ENCODE assay signal across 17 cellular contexts in genomic region chr12:113477171-113477841, GRCh38. TPM values are rescaled to one million over a fixed set of nuclear protein-coding genes. Genes with fewer than 3 reads are reported as not detected.
DNase-seq lines count a peak whose midpoint lies in the region; ATAC-seq and TF ChIP-seq lines count a peak whose summit lies in the region.
"Had no signal": no experiment of that assay in that cellular context is flagged by ENCODE, and none has a peak within 500 bp of the region (broad histone marks: within the 10 kb centered on the region; RNA-seq: fewer than 3 reads in every experiment).

No MANE protein-coding gene starts in this region.

- H3K27ac Mint-ChIP-seq in GM23338 (no peak overlapping the region), type B pancreatic cell (no peak overlapping the region)
- peak overlapping the region; percentile 58 for H3K27ac Mint-ChIP-seq in activated T-helper 1 cell treated with anti-CD3 and anti-CD28 coated beads, Interleukin-12 subunit alpha, Interleukin-12 subunit beta, Interleukin-2, Interleukin-4 antibody, amounts not matched to agents 30 ng/mL and 10 ng/mL and 1 ng/mL, durations not matched to agents 14 hours and 24 hours and 36 hours

- H3K4me1 Mint-ChIP-seq in GM23338, result peaks cover 71% of the 10 kb centered on the region
- peaks cover 11% of the 10 kb centered on the region for H3K4me1 Mint-ChIP-seq in activated T-helper 1 cell treated with anti-CD3 and anti-CD28 coated beads, Interleukin-12 subunit alpha, Interleukin-12 subunit beta, Interleukin-2, Interleukin-4 antibody, amounts not matched to agents 30 ng/mL and 10 ng/mL and 1 ng/mL, durations not matched to agents 14 hours and 24 hours and 36 hours (ENCODE audit: low read depth)
- no peaks in the 10 kb centered on the region for H3K4me1 Mint-ChIP-seq in type B pancreatic cell (ENCODE audit: unreplicated experiment)

- H3K4me3 Mint-ChIP-seq in GM23338 (peak overlapping the region; percentile 40; the same call in 2 of the 3 replicates), type B pancreatic cell (no peak overlapping the region)
- H3K4me3 Mint-ChIP-seq in activated T-helper 1 cell treated with anti-CD3 and anti-CD28 coated beads, Interleukin-12 subunit alpha, Interleukin-12 subunit beta, Interleukin-2, Interleukin-4 antibody, amounts not matched to agents 30 ng/mL and 10 ng/mL and 1 ng/mL, durations not matched to agents 14 hours and 24 hours and 36 hours, result no peak overlapping the region

- H3K9me2 ChIP-seq in GM23338 (ENCODE audit: insufficient read depth) (no peaks in the 10 kb centered on the region), MM.1S (replicated peaks; ENCODE audit: insufficient read depth, low read length) (no peaks in the 10 kb centered on the region)

- H3K27ac ChIP-seq in GM23338 (ENCODE audit: low read depth) (no peak overlapping the region), iPS-20b (ENCODE audit: low read length) (no peak overlapping the region), MM.1S (ENCODE audit: low read length) (no peak overlapping the region)
- H3K27ac ChIP-seq: C4-2B had no signal

- H3K4me1 ChIP-seq in GM23338 (ENCODE audit: insufficient read depth) (peaks cover 63% of the 10 kb centered on the region), iPS-20b (ENCODE audit: insufficient read depth, low read length) (peaks cover 30% of the 10 kb centered on the region), MM.1S (ENCODE audit: low read length) (no peaks in the 10 kb centered on the region)

- H3K4me2 ChIP-seq in GM23338 (peak overlapping the region; percentile 89), MM.1S (ENCODE audit: low read depth, low read length) (no peak overlapping the region)

- H4K20me1 ChIP-seq in GM23338 (replicated peaks; ENCODE audit: insufficient read depth), result peaks cover 15% of the 10 kb centered on the region
- no peaks in the 10 kb centered on the region for H4K20me1 ChIP-seq in MM.1S (ENCODE audit: insufficient read depth, low read length)

- TF ChIP-seq CTCF in GM23338 (conservative IDR thresholded peaks at IDR 0.05; ENCODE audit: low read depth in 2 of 2) (no peak), MM.1S (IDR thresholded peaks at IDR 0.05; ENCODE audit: low read length) (no peak), type B pancreatic cell (conservative IDR thresholded peaks at IDR 0.05) (no peak)

- H3F3A ChIP-seq in GM23338 (replicated peaks; ENCODE audit: low read depth), result peaks cover 47% of the 10 kb centered on the region
- H3F3A ChIP-seq in MM.1S (ENCODE audit: insufficient read depth, low read length), result no peaks in the 10 kb centered on the region

- H3K79me2 ChIP-seq in GM23338 (replicated peaks; ENCODE audit: insufficient read depth), result no peaks in the 10 kb centered on the region
- H3K79me2 ChIP-seq in MM.1S (ENCODE audit: low read length), result no peaks in the 10 kb centered on the region

- peak; percentile 15 for ATAC-seq in GM23338
- ATAC-seq: Right ventricle myocardium inferior had no signal

- H3K36me3 Mint-ChIP-seq in GM23338 (ENCODE audit: low read depth) (no peaks in the 10 kb centered on the region), type B pancreatic cell (no peaks in the 10 kb centered on the region)
- peaks cover 7% of the 10 kb centered on the region for H3K36me3 Mint-ChIP-seq in activated T-helper 1 cell treated with anti-CD3 and anti-CD28 coated beads, Interleukin-12 subunit alpha, Interleukin-12 subunit beta, Interleukin-2, Interleukin-4 antibody, amounts not matched to agents 30 ng/mL and 10 ng/mL and 1 ng/mL, durations not matched to agents 14 hours and 24 hours and 36 hours (ENCODE audit: low read depth)

- H3K36me3 ChIP-seq in GM23338 (ENCODE audit: insufficient read depth), result no peaks in the 10 kb centered on the region; the same call in 1 of the 2 replicates
- no peaks in the 10 kb centered on the region for H3K36me3 ChIP-seq in iPS-20b (ENCODE audit: insufficient read depth, low read depth, low read length)
- no peaks in the 10 kb centered on the region for H3K36me3 ChIP-seq in MM.1S (replicated peaks; ENCODE audit: insufficient read depth, low read length)

- H3K27me3 ChIP-seq in GM23338 (ENCODE audit: insufficient read depth) (peaks cover 97% of the 10 kb centered on the region), iPS-20b (ENCODE audit: insufficient read depth, low read length) (peaks cover 98% of the 10 kb centered on the region), MM.1S (replicated peaks; ENCODE audit: insufficient read depth, low read length) (peaks cover 30% of the 10 kb centered on the region)

- no peak overlapping the region for H3K9ac ChIP-seq in iPS-20b (ENCODE audit: low read depth, low read length)
- no peak overlapping the region for H3K9ac ChIP-seq in MM.1S (ENCODE audit: low read length)

- peak; percentile 61 for DNase-seq in 8988T
- peak; percentile 76 for DNase-seq in GM23338 (ENCODE audit: low spot score)
- DNase-seq in activated T-helper 1 cell treated with anti-CD3 and anti-CD28 coated beads, Interleukin-12 subunit alpha, Interleukin-12 subunit beta, Interleukin-2, Interleukin-4 antibody, amounts not matched to agents 30 ng/mL and 10 ng/mL and 1 ng/mL, durations not matched to agents 14 hours and 24 hours and 36 hours (ENCODE audit: low spot score), result no peak
- no peak for DNase-seq in MM.1S
- no peak for DNase-seq in GOT3 (lab: John Stamatoyannopoulos, UW)
- DNase-seq in type B pancreatic cell (ENCODE audit: extremely low spot score, unreplicated experiment), result no peak
- DNase-seq: DND-41, KG1, NCI-H1048, NCI-H1436 treated with DMSO at 0.1 percent for 48 hours, NCI-H2081, NCI-H510A, NCI-H774 had no signal

- H3K4me3 ChIP-seq in GM23338, result peak overlapping the region; percentile 58
- peak overlapping the region; percentile 62; the same call in 1 of the 2 replicates for H3K4me3 ChIP-seq in iPS-20b (ENCODE audit: low read length)
- no peak overlapping the region for H3K4me3 ChIP-seq in MM.1S (ENCODE audit: low read length)

- intact Hi-C loops in activated T-helper 1 cell treated with anti-CD3 and anti-CD28 coated beads, Interleukin-12 subunit alpha, Interleukin-12 subunit beta, Interleukin-2, Interleukin-4 antibody, amounts not matched to agents 30 ng/mL and 10 ng/mL and 1 ng/mL, durations not matched to agents 14 hours and 24 hours and 36 hours (cut with micrococcal nuclease), result loop anchor here (5.0 kb wide), 1 partner anchor 930 kb away; the partner anchor contains the start of gene TBX5

- peaks cover 93% of the 10 kb centered on the region for H3K27me3 Mint-ChIP-seq in GM23338 (ENCODE audit: insufficient read depth, low read depth, poor library complexity)
- peaks cover 76% of the 10 kb centered on the region for H3K27me3 Mint-ChIP-seq in activated T-helper 1 cell treated with anti-CD3 and anti-CD28 coated beads, Interleukin-12 subunit alpha, Interleukin-12 subunit beta, Interleukin-2, Interleukin-4 antibody, amounts not matched to agents 30 ng/mL and 10 ng/mL and 1 ng/mL, durations not matched to agents 14 hours and 24 hours and 36 hours (ENCODE audit: insufficient read depth)
- peaks cover 93% of the 10 kb centered on the region for H3K27me3 Mint-ChIP-seq in type B pancreatic cell

- H3K9me3 ChIP-seq in iPS-20b (ENCODE audit: insufficient read depth, low read depth, low read length) (peaks cover 5% of the 10 kb centered on the region; the same call in 1 of the 2 replicates), MM.1S (replicated peaks; ENCODE audit: insufficient read depth, low read length) (no peaks in the 10 kb centered on the region)

- H3K9me3 Mint-ChIP-seq in GM23338 (peaks cover 2% of the 10 kb centered on the region; the same call in 2 of the 3 replicates), type B pancreatic cell (no peaks in the 10 kb centered on the region)
- no peaks in the 10 kb centered on the region for H3K9me3 Mint-ChIP-seq in activated T-helper 1 cell treated with anti-CD3 and anti-CD28 coated beads, Interleukin-12 subunit alpha, Interleukin-12 subunit beta, Interleukin-2, Interleukin-4 antibody, amounts not matched to agents 30 ng/mL and 10 ng/mL and 1 ng/mL, durations not matched to agents 14 hours and 24 hours and 36 hours

- no peak overlapping the region for H2AFZ ChIP-seq in GM23338
- no peak overlapping the region for H2AFZ ChIP-seq in MM.1S (ENCODE audit: low read length)

TF ChIP-seq in GM23338, 12 proteins besides CTCF, POLR2A, EP300 and RAD21:
- no peak for TF ChIP-seq POLR2AphosphoS5 (IDR thresholded peaks at IDR 0.05; ENCODE audit: low read depth)
- TF ChIP-seq EZH2 (IDR thresholded peaks at IDR 0.05; ENCODE audit: low read depth, unreplicated experiment), result peak; percentile 74

RNA-seq across cellular contexts. Expression of gene LHX5, which starts 5.6 kb away (rescaled TPM):
- not detected in 2 replicates for total RNA-seq in GM23338 (2014; rRNA removed; shearing (Covaris generic))
- polyA plus RNA-seq in GM23338 (2016; fragmentation: Nextera tagmentation; extraction: Ambion mirVana), result 0.16 and 0.18 TPM in 2 replicates
- not detected in 2 replicates for total RNA-seq in activated T-helper 1 cell treated with anti-CD3 and anti-CD28 coated beads, Interleukin-12 subunit alpha, Interleukin-12 subunit beta, Interleukin-2, Interleukin-4 antibody, amounts not matched to agents 30 ng/mL and 10 ng/mL and 1 ng/mL, durations not matched to agents 14 hours and 24 hours and 36 hours
- 0.12 TPM in 1 of 2 replicates, not detected in the other for total RNA-seq in type B pancreatic cell (ENCODE audit: low replicate concordance)
- total RNA-seq: A673, Right ventricle myocardium inferior had no signal

RNA-seq across cellular contexts. Expression of gene SDSL, which starts 55.1 kb away (rescaled TPM):
- total RNA-seq in GM23338 (2014; rRNA removed; shearing (Covaris generic)), result not detected in 2 replicates
- 0.45 TPM in 1 of 2 replicates, not detected in the other for polyA plus RNA-seq in GM23338 (2016; fragmentation: Nextera tagmentation; extraction: Ambion mirVana)
- 0.52 and 0.54 TPM in 2 replicates for total RNA-seq in activated T-helper 1 cell treated with anti-CD3 and anti-CD28 coated beads, Interleukin-12 subunit alpha, Interleukin-12 subunit beta, Interleukin-2, Interleukin-4 antibody, amounts not matched to agents 30 ng/mL and 10 ng/mL and 1 ng/mL, durations not matched to agents 14 hours and 24 hours and 36 hours
- total RNA-seq in type B pancreatic cell (ENCODE audit: low replicate concordance), result 4.5 and 5.3 TPM in 2 replicates

Comparison
In these comparisons a context has a peak if more than half of its experiments do, and no peak if none do; other contexts are left out.
1. DNase-seq: peak in 8988T (single experiment) and GM23338 (single experiment); none in activated T-helper 1 cell treated with anti-CD3 and anti-CD28 coated beads, Interleukin-12 subunit alpha, Interleukin-12 subunit beta, Interleukin-2, Interleukin-4 antibody, amounts not matched to agents 30 ng/mL and 10 ng/mL and 1 ng/mL, durations not matched to agents 14 hours and 24 hours and 36 hours (single experiment), MM.1S (single experiment), GOT3 (single experiment) and type B pancreatic cell (single experiment).